ENCODE assay signal across 9 cellular contexts in genomic region chr17:82590881-82591539, GRCh38. TPM values are rescaled to one million over a fixed set of nuclear protein-coding genes. Genes with fewer than 3 reads are reported as not detected.
DNase-seq lines count a peak whose midpoint lies in the region; ATAC-seq and TF ChIP-seq lines count a peak whose summit lies in the region.
"Had no signal": no experiment of that assay in that cellular context is flagged by ENCODE, and none has a peak within 500 bp of the region (broad histone marks: within the 10 kb centered on the region; RNA-seq: fewer than 3 reads in every experiment).

No MANE protein-coding gene starts in this region.

- H3K27ac ChIP-seq in SK-N-SH (ENCODE audit: low read depth in 2 of 2, low read length in 1 of 2), result peak overlapping the region; percentile 17 to 56; a peak in 3 of 4 replicates
- H3K27ac ChIP-seq in layer of hippocampus (ENCODE audit: low read depth, low read length), result peak overlapping the region; percentile 100
- H3K27ac ChIP-seq in suprapubic skin, result peak overlapping the region; percentile 83

- H2AFZ ChIP-seq in SK-N-SH (ENCODE audit: low read depth), result no peak overlapping the region

- H3K27me3 ChIP-seq in SK-N-SH (ENCODE audit: insufficient read depth), result no peaks in the 10 kb centered on the region
- H3K27me3 ChIP-seq in layer of hippocampus (ENCODE audit: control insufficient read depth, insufficient read depth, low read length), result no peaks in the 10 kb centered on the region
- H3K27me3 ChIP-seq in suprapubic skin, result no peaks in the 10 kb centered on the region

- no peak for TF ChIP-seq EP300 in SK-N-SH (IDR thresholded peaks at IDR 0.05; ENCODE audit: borderline replicate concordance in 1 of 2, low read depth in 1 of 2, low read length in 1 of 2)
- TF ChIP-seq EP300 in suprapubic skin (IDR thresholded peaks at IDR 0.05), result no peak

- POLR2A ChIA-PET in SK-N-SH (lab: Yijun Ruan, JAX), result no interaction called here

- CTCF ChIA-PET in SK-N-SH (lab: Yijun Ruan, JAX), result interaction anchor here (0.6 to 1.1 kb wide), 4 partner anchors 37 to 326 kb away, joined by 3 read pairs; no protein-coding TSS in a partner anchor

- H3K36me3 ChIP-seq in SK-N-SH (replicated peaks in 1 of 2; ENCODE audit: control insufficient read depth in 1 of 2, insufficient read depth in 2 of 2, low read length in 1 of 2), result peaks cover 25 to 38% of the 10 kb centered on the region in 2 experiments
- H3K36me3 ChIP-seq in suprapubic skin, result peaks cover 29% of the 10 kb centered on the region

- H3K4me1 ChIP-seq in SK-N-SH (ENCODE audit: control insufficient read depth in 1 of 2, insufficient read depth in 2 of 2, low read depth in 1 of 2, low read length in 1 of 2) (peaks cover 8 to 31% of the 10 kb centered on the region in 2 experiments; a peak in 2 of 4 replicates), suprapubic skin (peaks cover 49% of the 10 kb centered on the region)

- peak overlapping the region; percentile 64 for H3K27ac Mint-ChIP-seq in activated naive CD8-positive, alpha-beta T cell treated with anti-CD3 and anti-CD28 coated beads for 36 hours

- no peak for TF ChIP-seq CTCF in SK-N-SH (IDR thresholded peaks at IDR 0.05)
- TF ChIP-seq CTCF in suprapubic skin (IDR thresholded peaks at IDR 0.05), result no peak
- TF ChIP-seq CTCF in GM13977 (IDR thresholded peaks at IDR 0.05; ENCODE audit: extremely low read depth, insufficient read depth, missing control alignments), result no peak

- no peak for TF ChIP-seq POLR2A in suprapubic skin (IDR thresholded peaks at IDR 0.05)

- H3K9me2 ChIP-seq in SK-N-SH, result no peaks in the 10 kb centered on the region

- no peak for DNase-seq in SK-N-SH
- no peak for DNase-seq in activated naive CD8-positive, alpha-beta T cell treated with anti-CD3 and anti-CD28 coated beads for 36 hours
- DNase-seq in suprapubic skin (ENCODE audit: low spot score in 2 of 2), result no peak
- DNase-seq in stimulated activated CD4-positive, alpha-beta T cell treated with anti-CD3 and anti-CD28 coated beads, Interleukin-4, amount 100 ng/mL, for 4 hours, result no peak
- no peak for DNase-seq in GM13977 (ENCODE audit: low spot score)
- no peak for DNase-seq in mucosa of gallbladder (ENCODE audit: low spot score)
- DNase-seq: SHP77 had no signal

- H3K9me3 Mint-ChIP-seq in activated naive CD8-positive, alpha-beta T cell treated with anti-CD3 and anti-CD28 coated beads for 36 hours, result no peaks in the 10 kb centered on the region

- peaks cover 32% of the 10 kb centered on the region for H3K36me3 Mint-ChIP-seq in activated naive CD8-positive, alpha-beta T cell treated with anti-CD3 and anti-CD28 coated beads for 36 hours

- no peak overlapping the region for H3K4me3 ChIP-seq in SK-N-SH (ENCODE audit: low read depth in 2 of 2, low read length in 1 of 2)
- H3K4me3 ChIP-seq in suprapubic skin, result no peak overlapping the region

- H3K27me3 Mint-ChIP-seq in activated naive CD8-positive, alpha-beta T cell treated with anti-CD3 and anti-CD28 coated beads for 36 hours, result no peaks in the 10 kb centered on the region

- H3K79me2 ChIP-seq in SK-N-SH (ENCODE audit: insufficient read depth), result peaks cover 24% of the 10 kb centered on the region; the same call in 1 of the 2 replicates

- WGBS in SK-N-SH (ENCODE audit: low lambda C conversion rate), result 91% methylated on average over 14 of the region's 17 CpGs
- 57% methylated on average over 11 of the region's 17 CpGs for WGBS in suprapubic skin

- no peaks in the 10 kb centered on the region for H3K9me3 ChIP-seq in SK-N-SH
- no peaks in the 10 kb centered on the region for H3K9me3 ChIP-seq in suprapubic skin

- H3K4me2 ChIP-seq in SK-N-SH, result no peak overlapping the region

- H4K20me1 ChIP-seq in SK-N-SH (ENCODE audit: insufficient read depth), result peaks cover 7% of the 10 kb centered on the region

- H3K9ac ChIP-seq in SK-N-SH, result no peak overlapping the region

- in situ Hi-C loops in GM13977 (cut with MboI; ENCODE audit: low pct_unique_long_range_greater_than_20kb, low sequenced_read_pairs, unreplicated experiment), result no loop called here

- H3K4me1 Mint-ChIP-seq in activated naive CD8-positive, alpha-beta T cell treated with anti-CD3 and anti-CD28 coated beads for 36 hours, result peaks cover 41% of the 10 kb centered on the region

- ATAC-seq in SK-N-SH treated with all-trans-retinoic acid at 6 μM for 48 hours, result no peak

- TF ChIP-seq RAD21 in SK-N-SH (IDR thresholded peaks at IDR 0.05; ENCODE audit: low read length), result no peak

- H3F3A ChIP-seq in SK-N-SH (replicated peaks; ENCODE audit: insufficient read depth), result peaks cover 43% of the 10 kb centered on the region

- H3K4me3 Mint-ChIP-seq in activated naive CD8-positive, alpha-beta T cell treated with anti-CD3 and anti-CD28 coated beads for 36 hours, result no peak overlapping the region

TF ChIP-seq in SK-N-SH, 30 proteins besides CTCF, POLR2A, EP300 and RAD21:
- no peak for TF ChIP-seq CHD2 (IDR thresholded peaks at IDR 0.05; ENCODE audit: low read length, partially characterized antibody)
- TF ChIP-seq TCF12 (IDR thresholded peaks at IDR 0.05), result no peak
- no peak for TF ChIP-seq FOXJ3 (CRISPR knock-in tag; IDR thresholded peaks at IDR 0.05)
- TF ChIP-seq GATA2 (CRISPR knock-in tag; IDR thresholded peaks at IDR 0.05), result no peak
- TF ChIP-seq YY1 (IDR thresholded peaks at IDR 0.05; ENCODE audit: low read depth), result no peak

TF ChIP-seq in SK-N-SH treated with all-trans-retinoic acid at 6 μM for 48 hours, 23 proteins besides CTCF, POLR2A, EP300 and RAD21 (continues in another document):
- TF ChIP-seq ZFP30 (CRISPR knock-in tag; IDR thresholded peaks at IDR 0.05) (no peak), CREB5 (CRISPR knock-in tag; IDR thresholded peaks at IDR 0.05; ENCODE audit: low read depth) (no peak), TSHZ2 (CRISPR knock-in tag; IDR thresholded peaks at IDR 0.05) (no peak), POU6F1 (CRISPR knock-in tag; IDR thresholded peaks at IDR 0.05; ENCODE audit: borderline replicate concordance, low read depth) (no peak), ZFP3 (CRISPR knock-in tag; IDR thresholded peaks at IDR 0.05) (no peak)

RNA-seq across cellular contexts. Expression of gene WDR45B, which starts 57.2 kb away (rescaled TPM):
- 171 and 191 TPM in 2 replicates for polyA plus RNA-seq in SK-N-SH (2012; rRNA removed)
- polyA plus RNA-seq in SK-N-SH (2012; cell fraction: cytosol; rRNA removed), result 142 and 159 TPM in 2 replicates
- polyA plus RNA-seq in SK-N-SH (2012; cell fraction: nucleus; rRNA removed), result 164 and 253 TPM in 2 replicates
- total RNA-seq in activated naive CD8-positive, alpha-beta T cell treated with anti-CD3 and anti-CD28 coated beads for 36 hours, result 10 to 100 TPM; 60.3 to 61.1 TPM
- 10 to 100 TPM; 70.1 to 96.8 (median 90.0) TPM for total RNA-seq in suprapubic skin
- 86.6 TPM for total RNA-seq in mucosa of gallbladder

Comparison
In these comparisons a context has a peak if more than half of its experiments do, and no peak if none do; other contexts are left out.
1. H3K27ac ChIP-seq: peak in every context shown above with its lines; median percentile 100 in layer of hippocampus; 83 in suprapubic skin; 36 in SK-N-SH.